Comparison of ENCODE assay signal across 8 cellular contexts in the genomic region with DNA sequence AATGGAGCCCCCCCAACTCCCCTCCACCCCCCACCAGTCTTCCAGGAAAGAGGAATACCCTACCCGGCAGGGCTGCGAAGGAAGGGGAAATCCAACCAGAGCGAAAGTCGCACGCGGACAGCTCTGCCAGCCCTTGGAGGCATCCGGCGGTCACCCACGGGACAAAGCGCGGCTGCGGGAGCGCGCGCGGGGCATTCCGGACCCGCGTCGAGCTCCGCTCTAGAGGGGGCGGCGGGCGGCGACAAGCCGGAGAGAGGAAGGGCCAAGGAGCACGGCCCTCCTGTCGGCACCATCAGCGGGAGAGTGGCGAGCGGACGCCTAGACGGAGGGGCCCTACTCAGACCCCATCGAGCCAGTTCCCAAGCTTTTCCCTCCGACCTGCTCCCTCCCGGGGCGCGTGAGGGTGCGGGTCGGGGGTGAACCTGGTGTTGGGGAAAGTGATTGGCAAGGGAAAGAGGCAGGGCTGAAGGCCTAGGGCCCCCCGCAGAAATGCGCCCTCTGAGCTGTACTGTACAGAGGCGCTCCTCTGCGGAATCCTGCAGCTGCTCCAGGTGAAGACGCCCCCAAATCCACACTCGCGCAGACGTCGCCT. TPM values are rescaled to one million over a fixed set of nuclear protein-coding genes. Genes with fewer than 3 reads are reported as not detected.
DNase-seq lines count a peak whose midpoint lies in the region; ATAC-seq and TF ChIP-seq lines count a peak whose summit lies in the region.

No MANE protein-coding gene starts in this region.

- no peaks in the 10 kb centered on the region for H3K36me3 ChIP-seq in SK-N-MC (ENCODE audit: insufficient read depth, low read length)

- no peaks in the 10 kb centered on the region for H3K9me3 Mint-ChIP-seq in endothelial cell (ENCODE audit: unreplicated experiment)
- no peaks in the 10 kb centered on the region for H3K9me3 Mint-ChIP-seq in nephron progenitor cell

- H3K4me1 Mint-ChIP-seq in endothelial cell (ENCODE audit: unreplicated experiment) (peaks cover 13% of the 10 kb centered on the region), nephron progenitor cell (peaks cover 37% of the 10 kb centered on the region)

- H3K4me3 Mint-ChIP-seq in endothelial cell (ENCODE audit: unreplicated experiment) (no peak overlapping the region), nephron progenitor cell (peak overlapping the region; percentile 69)

- H3K27me3 Mint-ChIP-seq in endothelial cell (ENCODE audit: unreplicated experiment) (peaks cover 24% of the 10 kb centered on the region), nephron progenitor cell (ENCODE audit: low read depth, poor library complexity) (peaks cover 89% of the 10 kb centered on the region)

- H3K36me3 Mint-ChIP-seq in endothelial cell (ENCODE audit: low read depth, unreplicated experiment), result no peaks in the 10 kb centered on the region
- H3K36me3 Mint-ChIP-seq in nephron progenitor cell (ENCODE audit: low read depth), result no peaks in the 10 kb centered on the region

- no peak overlapping the region for H3K27ac Mint-ChIP-seq in endothelial cell (ENCODE audit: unreplicated experiment)
- H3K27ac Mint-ChIP-seq in nephron progenitor cell, result no peak overlapping the region

- ATAC-seq in GM21786 (IDR thresholded peaks at IDR 0.05; ENCODE audit: unreplicated experiment), result peak; percentile 14

- H3K27ac ChIP-seq in SK-N-MC, result no peak overlapping the region

- DNase-seq in EL, result peak; percentile 11
- no peak for DNase-seq in SK-N-MC (ENCODE audit: low read depth, low spot score)
- peak; percentile 31 for DNase-seq in endothelial cell (ENCODE audit: low spot score)
- DNase-seq in nephron progenitor cell, result peak; percentile 38
- DNase-seq in SKM-1 (lab: John Stamatoyannopoulos, UW; ENCODE audit: unreplicated experiment), result no peak
- no peak for DNase-seq in NCI-H1694 (lab: John Stamatoyannopoulos, UW)
- DNase-seq in SHP77 (lab: John Stamatoyannopoulos, UW), result no peak

- H3K4me3 ChIP-seq in SK-N-MC, result peak overlapping the region; percentile 67

- TF ChIP-seq CTCF in endothelial cell (IDR thresholded peaks at IDR 0.05; ENCODE audit: unreplicated experiment), result no peak
- TF ChIP-seq CTCF in nephron progenitor cell (IDR thresholded peaks at IDR 0.05), result no peak

- no peaks in the 10 kb centered on the region for H3K9me3 ChIP-seq in SK-N-MC (ENCODE audit: low read depth, low read length)

- no peak overlapping the region for H3K9ac ChIP-seq in SK-N-MC (ENCODE audit: insufficient read length)

RNA-seq across cellular contexts. Expression of gene RASSF5, which starts 0.4 kb away (rescaled TPM):
- total RNA-seq in endothelial cell (ENCODE audit: unreplicated experiment), result 1.2 TPM

RNA-seq across cellular contexts. Expression of gene IKBKE, which starts 36.6 kb away (rescaled TPM):
- 20.9 TPM for total RNA-seq in endothelial cell (ENCODE audit: unreplicated experiment)

Comparison
In these comparisons a context has a peak if more than half of its experiments do, and no peak if none do; other contexts are left out.
1. DNase-seq: peak in EL (single experiment), endothelial cell (single experiment) and nephron progenitor cell (single experiment); none in SK-N-MC (single experiment), SKM-1 (single experiment), NCI-H1694 (single experiment) and SHP77 (0 of 2).